18 cellular contexts compared by ENCODE assay signal in the genomic region with DNA sequence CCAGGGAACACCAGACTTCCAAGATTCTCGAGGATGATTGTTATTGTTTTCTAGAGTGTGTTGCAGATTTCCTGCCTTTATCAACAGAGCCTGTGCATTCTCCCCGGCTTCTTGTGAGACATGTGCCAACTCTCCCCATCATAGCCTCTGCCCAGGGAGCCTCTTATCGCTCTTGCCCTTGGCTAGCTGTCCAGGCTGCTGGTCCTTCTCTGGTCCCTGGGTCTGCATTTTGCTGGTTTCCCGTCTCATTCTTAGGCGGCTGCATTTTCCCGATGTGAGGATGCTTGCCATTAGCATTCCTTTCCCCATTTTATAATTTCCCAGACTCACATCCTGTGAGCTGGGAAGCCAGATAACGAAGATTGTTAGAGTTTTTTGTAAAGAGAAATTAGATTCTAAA. TPM values are rescaled to one million over a fixed set of nuclear protein-coding genes. Genes with fewer than 3 reads are reported as not detected.
"Had no signal": no experiment of that assay in that cellular context is flagged by ENCODE, and none has a peak within 500 bp of the region (broad histone marks: within the 10 kb centered on the region; RNA-seq: fewer than 3 reads in every experiment).

No MANE protein-coding gene starts in this region.

- H3K9me3 Mint-ChIP-seq: activated naive CD4-positive, alpha-beta T cell treated with anti-CD3 and anti-CD28 coated beads, Interleukin-2, amount 50 U/mL, for 24 hours; activated T-cell treated with anti-CD3 and anti-CD28 coated beads, Interleukin-2, amount 50 U/mL, for 72 hours; dendritic cell treated with granulocyte-macrophage colony-stimulating factor and Interleukin-4, amounts not matched to agents 40 ng/mL and 50 ng/mL, for 4 days; stimulated activated naive CD8-positive, alpha-beta T cell treated with anti-CD3 and anti-CD28 coated beads, Interleukin-15, amount 100 ng/mL, for 72 hours had no signal

- H3K4me3 Mint-ChIP-seq: activated naive CD4-positive, alpha-beta T cell treated with anti-CD3 and anti-CD28 coated beads, Interleukin-2, amount 50 U/mL, for 24 hours; activated T-cell treated with anti-CD3 and anti-CD28 coated beads, Interleukin-2, amount 50 U/mL, for 72 hours; dendritic cell treated with granulocyte-macrophage colony-stimulating factor and Interleukin-4, amounts not matched to agents 40 ng/mL and 50 ng/mL, for 4 days; nephron progenitor cell; stimulated activated naive CD8-positive, alpha-beta T cell treated with anti-CD3 and anti-CD28 coated beads, Interleukin-15, amount 100 ng/mL, for 72 hours had no signal

- ATAC-seq: activated T-cell treated with anti-CD3 and anti-CD28 coated beads, Interleukin-2, amount 50 U/mL, for 72 hours; stimulated activated naive CD8-positive, alpha-beta T cell treated with anti-CD3 and anti-CD28 coated beads, Interleukin-15, amount 100 ng/mL, for 72 hours had no signal

- H3K4me1 Mint-ChIP-seq: activated naive CD4-positive, alpha-beta T cell treated with anti-CD3 and anti-CD28 coated beads, Interleukin-2, amount 50 U/mL, for 24 hours; stimulated activated naive CD8-positive, alpha-beta T cell treated with anti-CD3 and anti-CD28 coated beads, Interleukin-15, amount 100 ng/mL, for 72 hours had no signal

- H3K27me3 Mint-ChIP-seq: activated naive CD4-positive, alpha-beta T cell treated with anti-CD3 and anti-CD28 coated beads, Interleukin-2, amount 50 U/mL, for 24 hours; stimulated activated naive CD8-positive, alpha-beta T cell treated with anti-CD3 and anti-CD28 coated beads, Interleukin-15, amount 100 ng/mL, for 72 hours had no signal

- H3K27ac Mint-ChIP-seq: activated naive CD4-positive, alpha-beta T cell treated with anti-CD3 and anti-CD28 coated beads, Interleukin-2, amount 50 U/mL, for 24 hours; activated T-cell treated with anti-CD3 and anti-CD28 coated beads, Interleukin-2, amount 50 U/mL, for 72 hours; dendritic cell treated with granulocyte-macrophage colony-stimulating factor and Interleukin-4, amounts not matched to agents 40 ng/mL and 50 ng/mL, for 4 days; nephron progenitor cell had no signal

- H3K36me3 Mint-ChIP-seq: activated naive CD4-positive, alpha-beta T cell treated with anti-CD3 and anti-CD28 coated beads, Interleukin-2, amount 50 U/mL, for 24 hours had no signal

- DNase-seq: activated CD4-positive, alpha-beta T cell treated with anti-CD3 and anti-CD28 coated beads, Interleukin-2, amount 50 U/mL, for 4 hours; activated CD4-positive, CD25-positive, alpha-beta regulatory T cell treated with anti-CD3 and anti-CD28 coated beads, Interleukin-2, amount 50 U/mL, for 72 hours; activated gamma-delta T cell; activated T-cell treated with anti-CD3 and anti-CD28 coated beads, Interleukin-2, amount 50 U/mL, for 72 hours; cerebellar nuclear complex; effector memory CD4-positive, alpha-beta T cell; foreskin melanocyte; head of caudate nucleus; nephron progenitor cell; occipital lobe; stimulated activated CD4-positive, alpha-beta T cell treated with anti-CD3 and anti-CD28 coated beads, Interleukin-4, amount 100 ng/mL, for 1 hour; stimulated activated naive CD8-positive, alpha-beta T cell treated with anti-CD3 and anti-CD28 coated beads, Interleukin-15, amount 100 ng/mL, for 72 hours had no signal

RNA-seq across cellular contexts. Expression of gene SLC13A4, which starts 15.2 kb away (rescaled TPM):
- total RNA-seq: activated CD8-positive, alpha-beta memory T cell treated with anti-CD3 and anti-CD28 coated beads for 36 hours; activated T-cell treated with anti-CD3 and anti-CD28 coated beads, Interleukin-2, amount 50 U/mL, for 72 hours; lung microvascular endothelial cell; T-helper 1 cell treated with Interleukin-12 subunit alpha and Interleukin-12 subunit beta and Interleukin-4 antibody, amounts not matched to agents 30 ng/mL and 1 ng/mL, for 36 hours had no signal

RNA-seq across cellular contexts. Expression of gene FAM180A, which starts 35.8 kb away (rescaled TPM):
- total RNA-seq: activated CD8-positive, alpha-beta memory T cell treated with anti-CD3 and anti-CD28 coated beads for 36 hours; activated T-cell treated with anti-CD3 and anti-CD28 coated beads, Interleukin-2, amount 50 U/mL, for 72 hours; astrocyte; lung microvascular endothelial cell; occipital lobe; T-helper 1 cell treated with Interleukin-12 subunit alpha and Interleukin-12 subunit beta and Interleukin-4 antibody, amounts not matched to agents 30 ng/mL and 1 ng/mL, for 36 hours had no signal
